In genomic region chr3:14921034-14921616, GRCh38 we compare ENCODE assay signal across 2 cellular contexts.
TF ChIP-seq lines count a peak whose summit lies in the region.

No MANE protein-coding gene starts in this region.

TF ChIP-seq in GM23338, 12 proteins besides CTCF, POLR2A, EP300 and RAD21 (continued from another document):
- TF ChIP-seq REST (IDR thresholded peaks at IDR 0.05; ENCODE audit: unreplicated experiment) (no peak), ZNF462 (CRISPR knock-in tag; IDR thresholded peaks at IDR 0.05) (no peak)

TF ChIP-seq in SK-N-SH treated with all-trans-retinoic acid at 6 μM for 48 hours, 23 proteins besides CTCF, POLR2A, EP300 and RAD21 (continued from another document):
- TF ChIP-seq ZNF565 (CRISPR knock-in tag; conservative IDR thresholded peaks at IDR 0.05; ENCODE audit: low read depth) (no peak), ESRRG (CRISPR knock-in tag; IDR thresholded peaks at IDR 0.05) (no peak), ZFP30 (CRISPR knock-in tag; IDR thresholded peaks at IDR 0.05) (no peak), CSRNP3 (CRISPR knock-in tag; IDR thresholded peaks at IDR 0.05) (no peak), ZNF8 (CRISPR knock-in tag; IDR thresholded peaks at IDR 0.05) (no peak), RARB (CRISPR knock-in tag; IDR thresholded peaks at IDR 0.05) (no peak), CREB5 (CRISPR knock-in tag; IDR thresholded peaks at IDR 0.05; ENCODE audit: low read depth) (no peak)
